In the genomic region with DNA sequence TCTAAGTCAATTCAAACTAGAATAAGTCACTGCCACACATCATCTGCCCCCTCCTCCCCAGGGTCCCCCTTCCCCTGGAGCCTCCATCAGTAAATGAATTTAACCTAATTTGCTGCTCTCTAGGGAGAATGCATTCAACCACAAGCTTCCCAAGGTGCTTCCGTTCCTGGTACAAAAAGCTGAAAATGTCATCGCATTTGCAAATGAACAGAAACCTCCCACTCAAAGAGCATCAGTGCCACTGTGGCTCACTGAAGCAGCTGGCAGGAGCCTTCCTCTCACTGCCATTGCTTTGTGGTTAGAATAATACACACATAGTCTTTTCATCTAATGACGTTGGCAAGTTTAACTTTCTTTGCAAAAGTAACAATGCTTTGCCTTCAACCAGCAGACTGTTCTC, we compare ENCODE assay signal across 11 cellular contexts.
A peak's percentile ranks its signal among the peaks of the same experiment; 100 is the strongest.
DNase-seq lines count a peak whose midpoint lies in the region; ATAC-seq and TF ChIP-seq lines count a peak whose summit lies in the region.
"Had no signal": no experiment of that assay in that cellular context is flagged by ENCODE, and none has a peak within 500 bp of the region (broad histone marks: within the 10 kb centered on the region; RNA-seq: fewer than 3 reads in every experiment).

No MANE protein-coding gene starts in this region.

- peaks cover 2% of the 10 kb centered on the region for H3K27me3 Mint-ChIP-seq in neural progenitor cell (ENCODE audit: insufficient read depth, low read depth)

- H3K79me2 ChIP-seq in neural progenitor cell (ENCODE audit: low read depth): no peaks in the 10 kb centered on the region

- no peak overlapping the region for H3K4me3 Mint-ChIP-seq in neural progenitor cell
- H3K4me3 Mint-ChIP-seq: nephron had no signal

- H3K27ac ChIP-seq in neural progenitor cell: no peak overlapping the region
- H3K27ac ChIP-seq: breast epithelium had no signal

- H3K4me1 ChIP-seq in neural progenitor cell: peaks cover 11% of the 10 kb centered on the region
- H3K4me1 ChIP-seq: breast epithelium had no signal

- H3K27ac Mint-ChIP-seq in neural progenitor cell: no peak overlapping the region
- H3K27ac Mint-ChIP-seq: nephron had no signal

- intact Hi-C loops in left ventricle myocardium superior (cut with micrococcal nuclease): loop anchor here (5.0 kb wide), 1 partner anchor 231 kb away; no protein-coding TSS in a partner anchor

- H3F3A ChIP-seq in neural progenitor cell (ENCODE audit: low read depth): peaks cover 6% of the 10 kb centered on the region

- peaks cover 36% of the 10 kb centered on the region for H3K4me1 Mint-ChIP-seq in neural progenitor cell

- no peaks in the 10 kb centered on the region for H3K36me3 ChIP-seq in neural progenitor cell
- H3K36me3 ChIP-seq: breast epithelium had no signal

- TF ChIP-seq CTCF in neural progenitor cell (IDR thresholded peaks at IDR 0.05): no peak

- peak; percentile 55 for ATAC-seq in GM18868 (IDR thresholded peaks at IDR 0.05; ENCODE audit: unreplicated experiment)
- ATAC-seq in HG02610 (IDR thresholded peaks at IDR 0.05; ENCODE audit: unreplicated experiment): peak; percentile 42
- no peak for ATAC-seq in left ventricle myocardium superior

- no peak overlapping the region for H3K9ac ChIP-seq in neural progenitor cell

- no peaks in the 10 kb centered on the region for H3K9me3 ChIP-seq in neural progenitor cell (ENCODE audit: low read depth)
- H3K9me3 ChIP-seq: breast epithelium had no signal

- no peaks in the 10 kb centered on the region for H3K9me3 Mint-ChIP-seq in neural progenitor cell
- H3K9me3 Mint-ChIP-seq: nephron had no signal

- H3K4me3 ChIP-seq in neural progenitor cell: no peak overlapping the region
- H3K4me3 ChIP-seq: breast epithelium had no signal

- no peaks in the 10 kb centered on the region for H4K20me1 ChIP-seq in neural progenitor cell (ENCODE audit: low read depth)

- H3K27me3 ChIP-seq in neural progenitor cell: peaks cover 53% of the 10 kb centered on the region
- H3K27me3 ChIP-seq: breast epithelium had no signal

- DNase-seq in MV-4-11 (lab: John Stamatoyannopoulos, UW) (peak; percentile 16), neural progenitor cell (ENCODE audit: low spot score) (peak; percentile 26), left ventricle myocardium superior (no peak), H4 (ENCODE audit: low spot score) (no peak), midbrain (lab: John Stamatoyannopoulos, UW) (no peak)
- DNase-seq: activated CD4-positive, alpha-beta T cell treated with anti-CD3 and anti-CD28 coated beads, Interleukin-2, amount 50 U/mL, for 4 hours; foreskin fibroblast had no signal

- H3K4me2 ChIP-seq in neural progenitor cell: peak overlapping the region; percentile 28

- H3K36me3 Mint-ChIP-seq in neural progenitor cell: no peaks in the 10 kb centered on the region

- no peak overlapping the region for H2AFZ ChIP-seq in neural progenitor cell (replicated peaks)

Comparison
In these comparisons a context has a peak if more than half of its experiments do, and no peak if none do; other contexts are left out.
1. DNase-seq: peak in MV-4-11 (single experiment) and neural progenitor cell (single experiment); none in left ventricle myocardium superior (single experiment), H4 (single experiment) and midbrain (single experiment).